ENCODE assay signal across 8 cellular contexts in genomic region chr6:46734867-46735719, GRCh38. TPM values are rescaled to one million over a fixed set of nuclear protein-coding genes. Genes with fewer than 3 reads are reported as not detected.
A peak's percentile ranks its signal among the peaks of the same experiment; 100 is the strongest.
DNase-seq lines count a peak whose midpoint lies in the region; ATAC-seq and TF ChIP-seq lines count a peak whose summit lies in the region.

Gene PLA2G7 (minus strand): TSS chr6:46735375. CDS start chr6:46722891, 12,484 bp downstream.

- H3K27ac ChIP-seq in brain microvascular endothelial cell (no peak within 1 kb of the TSS), skeletal muscle tissue (ENCODE audit: low read depth, low read length) (no peak within 1 kb of the TSS)

- H3K27me3 ChIP-seq in brain microvascular endothelial cell (replicated peaks) (peaks cover 29% of the 10 kb centered on the region), skeletal muscle tissue (ENCODE audit: control insufficient read depth in 3 of 3, insufficient read depth in 3 of 3, low read length in 3 of 3) (peaks cover 3 to 17% (median 6%) of the 10 kb centered on the region in 3 donors)

- H3K9me3 ChIP-seq in skeletal muscle tissue (ENCODE audit: control insufficient read depth in 3 of 3, low read length in 3 of 3), result no peaks in the 10 kb centered on the region

- H3K9ac ChIP-seq in skeletal muscle tissue (ENCODE audit: low read depth in 1 of 3, low read length in 3 of 3), result peak within 1 kb of the TSS in 2 of 3 donors; percentile 28 to 76

- peaks cover 5 to 6% (median 6%) of the 10 kb centered on the region in 3 donors for H3K4me1 ChIP-seq in skeletal muscle tissue (ENCODE audit: control insufficient read depth in 3 of 3, insufficient read depth in 3 of 3, low read length in 3 of 3)

- ATAC-seq in Right ventricle myocardium inferior, result peak; percentile 72
- ATAC-seq in GM18505 (IDR thresholded peaks at IDR 0.05; ENCODE audit: unreplicated experiment), result no peak
- no peak for ATAC-seq in HG02798 (IDR thresholded peaks at IDR 0.05; ENCODE audit: poor library complexity, unreplicated experiment)
- ATAC-seq in HG03521 (IDR thresholded peaks at IDR 0.05; ENCODE audit: unreplicated experiment), result no peak

- intact Hi-C loops in Right ventricle myocardium inferior (cut with DNase I) (no loop called here), cardiac septum (cut with DNase I) (no loop called here)

- in situ Hi-C loops in brain microvascular endothelial cell (cut with HindIII; ENCODE audit: low pct_ligation_motif_present, low sequenced_read_pairs), result no loop called here

- H3K4me3 ChIP-seq in brain microvascular endothelial cell (ENCODE audit: low read depth, low read length) (peak within 1 kb of the TSS; percentile 51), skeletal muscle tissue (ENCODE audit: low read length in 3 of 3) (peak within 1 kb of the TSS; percentile 65 to 70 (median 67))

- peak; percentile 64 for DNase-seq in Right ventricle myocardium inferior (ENCODE audit: missing footprints)
- no peak for DNase-seq in cardiac septum (ENCODE audit: low spot score)
- no peak for DNase-seq in brain microvascular endothelial cell
- peak; percentile 76 for DNase-seq in islet precursor cell

- H3K36me3 ChIP-seq in brain microvascular endothelial cell (replicated peaks), result no peaks in the 10 kb centered on the region
- H3K36me3 ChIP-seq in skeletal muscle tissue (ENCODE audit: control insufficient read depth in 3 of 3, insufficient read depth in 3 of 3, low read length in 3 of 3), result no peaks in the 10 kb centered on the region

- TF ChIP-seq POLR2A in GM18505 (IDR thresholded peaks at IDR 0.05; ENCODE audit: borderline replicate concordance, extremely low read depth, insufficient read depth, insufficient read length), result no peak

- no peak for TF ChIP-seq CTCF in brain microvascular endothelial cell (IDR thresholded peaks at IDR 0.05; ENCODE audit: low read depth, low read length, missing control alignments)

RNA-seq across cellular contexts. Expression of gene PLA2G7, which starts in this region (rescaled TPM):
- 0.14 TPM for total RNA-seq in Right ventricle myocardium inferior
- 0.46 TPM for total RNA-seq in cardiac septum
- total RNA-seq in skeletal muscle tissue, result 1.6 TPM

Comparison
In these comparisons a context has a peak if more than half of its experiments do, and no peak if none do; other contexts are left out.
1. Peak in DNase-seq and ATAC-seq in Right ventricle myocardium inferior; RNA of the gene not detected or under 1 TPM.